Comparison of ENCODE assay signal across 26 cellular contexts in genomic region chr10:49290131-49290530, GRCh38. TPM values are rescaled to one million over a fixed set of nuclear protein-coding genes. Genes with fewer than 3 reads are reported as not detected.
"Had no signal": no experiment of that assay in that cellular context is flagged by ENCODE, and none has a peak within 500 bp of the region (broad histone marks: within the 10 kb centered on the region; RNA-seq: fewer than 3 reads in every experiment).

No MANE protein-coding gene starts in this region.

- ATAC-seq: activated CD4-positive, CD25-positive, alpha-beta regulatory T cell treated with anti-CD3 and anti-CD28 coated beads, Interleukin-2, amount 50 U/mL, for 24 hours; activated CD8-positive, alpha-beta T cell treated with anti-CD3 and anti-CD28 coated beads, Interleukin-2, amount 10 ng/mL, durations not matched to agents 7 days and 5 days; PC-3 had no signal

- H3K4me3 ChIP-seq: adrenal gland had no signal

- FAIRE-seq: RCC 7860 had no signal

- H3K4me1 Mint-ChIP-seq: IgD-negative memory B cell had no signal

- H3K27ac ChIP-seq: adrenal gland, KMS-11 had no signal

- H3K4me3 Mint-ChIP-seq: activated CD8-positive, alpha-beta T cell treated with anti-CD3 and anti-CD28 coated beads, Interleukin-2, amount 10 ng/mL, durations not matched to agents 7 days and 5 days; activated naive CD8-positive, alpha-beta T cell treated with anti-CD3 and anti-CD28 coated beads, Interleukin-2, amount 10 ng/mL, durations not matched to agents 7 days and 5 days; IgD-negative memory B cell; T-helper 2 cell treated with Interferon-gamma antibody and Interleukin-4, amounts not matched to agents 5 μg/mL and 100 μg/mL, for 36 hours had no signal

- H3K9me3 Mint-ChIP-seq: activated naive CD8-positive, alpha-beta T cell treated with anti-CD3 and anti-CD28 coated beads, Interleukin-2, amount 10 ng/mL, durations not matched to agents 7 days and 5 days; T-helper 2 cell treated with Interferon-gamma antibody and Interleukin-4, amounts not matched to agents 5 μg/mL and 100 μg/mL, for 36 hours had no signal

- H3K9ac ChIP-seq: KMS-11 had no signal

- H3K27ac Mint-ChIP-seq: activated CD8-positive, alpha-beta T cell treated with anti-CD3 and anti-CD28 coated beads, Interleukin-2, amount 10 ng/mL, durations not matched to agents 7 days and 5 days; activated naive CD8-positive, alpha-beta T cell treated with anti-CD3 and anti-CD28 coated beads, Interleukin-2, amount 10 ng/mL, durations not matched to agents 7 days and 5 days; IgD-negative memory B cell; T-helper 2 cell treated with Interferon-gamma antibody and Interleukin-4, amounts not matched to agents 5 μg/mL and 100 μg/mL, for 36 hours had no signal

- H3K36me3 ChIP-seq: adrenal gland had no signal

- H3K36me3 Mint-ChIP-seq: activated naive CD8-positive, alpha-beta T cell treated with anti-CD3 and anti-CD28 coated beads, Interleukin-2, amount 10 ng/mL, durations not matched to agents 7 days and 5 days; IgD-negative memory B cell had no signal

- H3K9me3 ChIP-seq: adrenal gland had no signal

- H3K4me1 ChIP-seq: adrenal gland had no signal

- H3K4me2 ChIP-seq: KMS-11 had no signal

- DNase-seq: activated CD4-positive, alpha-beta T cell treated with anti-CD3 and anti-CD28 coated beads for 4 hours; activated CD4-positive, alpha-beta T cell treated with anti-CD3 and anti-CD28 coated beads, Interleukin-2, amount 50 U/mL, for 4 hours; activated CD8-positive, alpha-beta memory T cell treated with anti-CD3 and anti-CD28 coated beads, Interleukin-2, amount 50 U/mL, for 48 hours; activated CD8-positive, alpha-beta T cell treated with anti-CD3 and anti-CD28 coated beads, Interleukin-2, amount 10 ng/mL, durations not matched to agents 7 days and 5 days; activated naive CD4-positive, alpha-beta T cell treated with anti-CD3 and anti-CD28 coated beads, Interleukin-2, amount 50 U/mL, for 16 hours; activated naive CD8-positive, alpha-beta T cell treated with anti-CD3 and anti-CD28 coated beads, Interleukin-2, amount 10 ng/mL, durations not matched to agents 7 days and 5 days; activated T-cell treated with anti-CD3 and anti-CD28 coated beads, Interleukin-2, amount 50 U/mL, for 1 hour; anterior cingulate cortex; NCI-H1092; NCI-H1417; NCI-H1930; NCI-H2171; NCI-H2227 treated with DMSO at 0.1 percent for 48 hours; NCI-H526 treated with DMSO at 0.1 percent for 48 hours; NCI-H82; PC-3; SHP77 treated with DMSO at 0.1 percent for 48 hours; T-helper 1 cell had no signal

- H3K27me3 ChIP-seq: adrenal gland had no signal

RNA-seq across cellular contexts. Expression of gene C10orf71, which starts 8.8 kb away (rescaled TPM):
- total RNA-seq: activated CD8-positive, alpha-beta T cell treated with anti-CD3 and anti-CD28 coated beads, Interleukin-2, amount 10 ng/mL, durations not matched to agents 7 days and 5 days; activated naive CD8-positive, alpha-beta T cell treated with anti-CD3 and anti-CD28 coated beads, Interleukin-2, amount 10 ng/mL, durations not matched to agents 7 days and 5 days; MCF 10A; NCI-H460; PC-3 had no signal
- polyA plus RNA-seq: IgD-negative memory B cell had no signal
